ENCODE assay signal across 21 cellular contexts in genomic region chr1:54953846-54954245, GRCh38. TPM values are rescaled to one million over a fixed set of nuclear protein-coding genes. Genes with fewer than 3 reads are reported as not detected.
DNase-seq lines count a peak whose midpoint lies in the region; TF ChIP-seq lines count a peak whose summit lies in the region.
"Had no signal": no experiment of that assay in that cellular context is flagged by ENCODE, and none has a peak within 500 bp of the region (broad histone marks: within the 10 kb centered on the region; RNA-seq: fewer than 3 reads in every experiment).

No MANE protein-coding gene starts in this region.

- peaks cover 0 to 5% of the 10 kb centered on the region in 2 donors for H3K4me1 ChIP-seq in breast epithelium
- H3K4me1 ChIP-seq in trophoblast cell (ENCODE audit: control insufficient read depth in 1 of 2, insufficient read depth in 2 of 2, low read length in 2 of 2): peaks cover 14 to 20% of the 10 kb centered on the region in 2 experiments
- H3K4me1 ChIP-seq: BE2C had no signal

- DNase-seq in RWPE1 (ENCODE audit: low spot score) (no peak), breast epithelium (ENCODE audit: low spot score in 2 of 2) (no peak), epithelial cell of prostate (ENCODE audit: low read depth, low spot score) (no peak), trophoblast cell (no peak), NCI-H146 (lab: John Stamatoyannopoulos, UW) (no peak), activated gamma-delta T cell treated with Interleukin-2 at 50 U/mL for 16 hours (no peak), pons (ENCODE audit: low spot score) (no peak)
- DNase-seq: ACHN; BE2C; C1 segment of cervical spinal cord; CD4-positive, CD25-positive, alpha-beta regulatory T cell; CD8-positive, alpha-beta memory T cell; COR-L47; DMS 273 treated with DMSO at 0.1 percent for 48 hours; DMS79; GDM1; GOT3; H9 had no signal

- H3K79me1 ChIP-seq in trophoblast cell (ENCODE audit: low read length): peaks cover 12% of the 10 kb centered on the region

- peak overlapping the region; percentile 32 for H4K91ac ChIP-seq in trophoblast cell (ENCODE audit: low read depth, low read length)

- H2BK120ac ChIP-seq in trophoblast cell (ENCODE audit: insufficient read depth, low read length, poor library complexity): peak overlapping the region; percentile 37

- intact Hi-C loops in breast epithelium (cut with DNase I; ENCODE audit: low total_unique reads): loop anchor here (10.0 kb wide), 1 partner anchor 61 kb away; no protein-coding TSS in a partner anchor

- POLR2A ChIA-PET in RWPE1 (lab: Yijun Ruan, JAX; ENCODE audit: low non-redundant PET): no interaction called here

- no peak overlapping the region for H4K12ac ChIP-seq in trophoblast cell (ENCODE audit: low read depth, low read length)

- CTCF ChIA-PET in RWPE1 (lab: Yijun Ruan, JAX): interaction anchor here (0.6 to 2.2 kb wide), 2 partner anchors 43 to 168 kb away, joined by 3 to 6 read pairs; no protein-coding TSS in a partner anchor

- no peak overlapping the region for H3K9ac ChIP-seq in trophoblast cell (ENCODE audit: low read length)

- H3K4me2 ChIP-seq in trophoblast cell (ENCODE audit: low read length): no peak overlapping the region

- H3K27ac ChIP-seq in RWPE1 (peak overlapping the region; percentile 61; the same call in 1 of the 2 replicates), breast epithelium (peak overlapping the region; percentile 49 to 64), epithelial cell of prostate (peak overlapping the region; percentile 16), trophoblast cell (ENCODE audit: low read depth, low read length) (no peak overlapping the region)

- H3K14ac ChIP-seq in trophoblast cell (ENCODE audit: low read length): peak overlapping the region; percentile 50

- no peak overlapping the region for H2BK5ac ChIP-seq in trophoblast cell (ENCODE audit: low read depth, low read length, poor library complexity)

- H2AK5ac ChIP-seq in trophoblast cell (ENCODE audit: low read length): peak overlapping the region; percentile 64

- peak overlapping the region; percentile 76 for H2BK12ac ChIP-seq in trophoblast cell (ENCODE audit: low read length)

- no peak overlapping the region for H3K18ac ChIP-seq in trophoblast cell (ENCODE audit: low read length)

- TF ChIP-seq POLR2A in breast epithelium (IDR thresholded peaks at IDR 0.05): no peak

- TF ChIP-seq CTCF in RWPE1 (conservative IDR thresholded peaks at IDR 0.05; ENCODE audit: low read depth) (no peak), breast epithelium (IDR thresholded peaks at IDR 0.05) (no peak)

- H3K79me2 ChIP-seq in trophoblast cell (ENCODE audit: control insufficient read depth, insufficient read depth, low read length, poor library complexity): no peaks in the 10 kb centered on the region

- WGBS in trophoblast cell (ENCODE audit: extremely low coverage, insufficient coverage, insufficient read length): no CpG with 5 or more reads among the region's 3 CpGs

- H2AFZ ChIP-seq in trophoblast cell (ENCODE audit: insufficient read depth, low read length, poor library complexity): no peak overlapping the region

- H3K27me3 ChIP-seq in breast epithelium: no peaks in the 10 kb centered on the region
- H3K27me3 ChIP-seq in trophoblast cell (ENCODE audit: insufficient read depth, low read length): no peaks in the 10 kb centered on the region
- H3K27me3 ChIP-seq: BE2C had no signal

- H3K9me3 ChIP-seq in breast epithelium (no peaks in the 10 kb centered on the region), trophoblast cell (ENCODE audit: insufficient read depth, low read depth, low read length) (no peaks in the 10 kb centered on the region)
- H3K9me3 ChIP-seq: BE2C had no signal

- H4K8ac ChIP-seq in trophoblast cell (ENCODE audit: low read depth, low read length): no peak overlapping the region

- H3K23ac ChIP-seq in trophoblast cell (ENCODE audit: low read length): no peak overlapping the region

- no peak overlapping the region for H3K4ac ChIP-seq in trophoblast cell (ENCODE audit: low read depth, low read length)

- H3K4me3 ChIP-seq in breast epithelium (no peak overlapping the region), trophoblast cell (ENCODE audit: low read depth, low read length) (no peak overlapping the region)

- H3K36me3 ChIP-seq in breast epithelium (no peaks in the 10 kb centered on the region), trophoblast cell (ENCODE audit: control insufficient read depth in 1 of 2, insufficient read depth in 2 of 2, low read length in 2 of 2) (no peaks in the 10 kb centered on the region)
- H3K36me3 ChIP-seq: BE2C had no signal

RNA-seq across cellular contexts. Expression of gene TMEM61, which starts 26.6 kb away (rescaled TPM):
- total RNA-seq in breast epithelium: 1 to 10 TPM in 2 of 3 donors, under 1 TPM in 1; 0.32 to 8.3 (median 7.5) TPM
- 0.18 and 0.19 TPM in 2 replicates for polyA plus RNA-seq in trophoblast cell (2013)
- total RNA-seq: CD4-positive, CD25-positive, alpha-beta regulatory T cell; CD8-positive, alpha-beta memory T cell; Daoy; HepG2 had no signal
- polyA plus RNA-seq: CD4-positive, CD25-positive, alpha-beta regulatory T cell; CD8-positive, alpha-beta memory T cell; HepG2; IgD-negative memory B cell had no signal

RNA-seq across cellular contexts. Expression of gene BSND, which starts 44.9 kb away (rescaled TPM):
- total RNA-seq in breast epithelium: under 1 TPM in 2 of 3 donors, not detected in 1; under 0.01 to 0.15 TPM
- 0.01 TPM in 2 replicates for polyA plus RNA-seq in trophoblast cell (2013)
- total RNA-seq: CD4-positive, CD25-positive, alpha-beta regulatory T cell; CD8-positive, alpha-beta memory T cell; Daoy; HepG2 had no signal
- polyA plus RNA-seq: CD4-positive, CD25-positive, alpha-beta regulatory T cell; CD8-positive, alpha-beta memory T cell; HepG2; IgD-negative memory B cell had no signal
